Comparison of ENCODE assay signal across 1 cellular context in the genomic region with DNA sequence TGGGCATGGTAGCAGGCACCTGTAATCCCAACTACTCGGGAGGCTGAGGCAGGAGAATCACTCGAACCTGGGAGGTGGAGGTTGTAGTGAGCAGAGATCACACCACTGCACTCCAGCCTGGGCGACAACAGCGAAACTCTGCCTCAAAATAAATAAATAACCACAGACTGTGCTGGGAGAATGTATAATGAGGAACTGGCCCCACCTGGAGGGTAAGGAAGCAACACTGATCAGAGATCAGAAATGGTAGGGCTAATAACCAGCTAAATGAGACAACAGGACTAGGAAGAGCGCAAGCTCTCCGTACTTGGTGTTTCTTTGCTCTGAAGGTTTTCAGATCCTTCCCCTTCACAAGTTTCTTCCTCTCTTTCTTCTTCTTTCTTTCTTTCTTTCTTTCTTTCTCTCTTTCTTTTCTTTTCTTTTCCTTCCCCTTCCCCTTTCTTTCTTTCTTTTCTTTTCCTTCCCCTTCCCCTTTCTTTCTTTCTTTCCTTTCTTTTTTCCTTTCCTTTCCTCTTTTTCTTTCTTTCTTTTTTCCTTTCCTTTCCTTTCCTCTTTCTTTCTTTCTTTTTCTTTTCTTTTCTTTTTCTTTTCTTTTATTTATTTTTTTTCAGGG.
TF ChIP-seq lines count a peak whose summit lies in the region.

No MANE protein-coding gene starts in this region.

TF ChIP-seq in HepG2, 621 proteins besides CTCF, POLR2A, EP300 and RAD21:
- TF ChIP-seq NONO (IDR thresholded peaks at IDR 0.05) (0 out of 2 replicates have a peak, but pooled peaks have one; percentile 80), NONO (CRISPR knock-in tag; conservative IDR thresholded peaks at IDR 0.05) (no peak), TOE1 (CRISPR knock-in tag; IDR thresholded peaks at IDR 0.05) (no peak), FOXM1 (CRISPR knock-in tag; IDR thresholded peaks at IDR 0.05) (no peak), KDM5A (IDR thresholded peaks at IDR 0.05; ENCODE audit: borderline replicate concordance, low read length) (no peak), STAG1 (CRISPR knock-in tag; IDR thresholded peaks at IDR 0.05) (0 out of 2 replicates have a peak, but pooled peaks have one; percentile 4), PLRG1 (conservative IDR thresholded peaks at IDR 0.05) (0 out of 2 replicates have a peak, but pooled peaks have one; percentile 72), FOXK2 (IDR thresholded peaks at IDR 0.05) (0 out of 2 replicates have a peak, but pooled peaks have one; percentile 10), ZNF570 (CRISPR knock-in tag; IDR thresholded peaks at IDR 0.05; ENCODE audit: borderline replicate concordance) (no peak), NPAS2 (CRISPR knock-in tag; IDR thresholded peaks at IDR 0.05; ENCODE audit: borderline replicate concordance) (no peak)
- TF ChIP-seq, protein P1, sequence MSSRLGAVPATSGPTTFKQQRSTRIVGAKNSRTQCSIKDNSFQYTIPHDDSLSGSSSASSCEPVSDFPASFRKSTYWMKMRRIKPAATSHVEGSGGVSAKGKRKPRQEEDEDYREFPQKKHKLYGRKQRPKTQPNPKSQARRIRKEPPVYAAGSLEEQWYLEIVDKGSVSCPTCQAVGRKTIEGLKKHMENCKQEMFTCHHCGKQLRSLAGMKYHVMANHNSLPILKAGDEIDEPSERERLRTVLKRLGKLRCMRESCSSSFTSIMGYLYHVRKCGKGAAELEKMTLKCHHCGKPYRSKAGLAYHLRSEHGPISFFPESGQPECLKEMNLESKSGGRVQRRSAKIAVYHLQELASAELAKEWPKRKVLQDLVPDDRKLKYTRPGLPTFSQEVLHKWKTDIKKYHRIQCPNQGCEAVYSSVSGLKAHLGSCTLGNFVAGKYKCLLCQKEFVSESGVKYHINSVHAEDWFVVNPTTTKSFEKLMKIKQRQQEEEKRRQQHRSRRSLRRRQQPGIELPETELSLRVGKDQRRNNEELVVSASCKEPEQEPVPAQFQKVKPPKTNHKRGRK (CRISPR knock-in tag; IDR thresholded peaks at IDR 0.05) = peak; percentile 77; the same call in 1 of the 2 replicates
- TF ChIP-seq, protein P2, sequence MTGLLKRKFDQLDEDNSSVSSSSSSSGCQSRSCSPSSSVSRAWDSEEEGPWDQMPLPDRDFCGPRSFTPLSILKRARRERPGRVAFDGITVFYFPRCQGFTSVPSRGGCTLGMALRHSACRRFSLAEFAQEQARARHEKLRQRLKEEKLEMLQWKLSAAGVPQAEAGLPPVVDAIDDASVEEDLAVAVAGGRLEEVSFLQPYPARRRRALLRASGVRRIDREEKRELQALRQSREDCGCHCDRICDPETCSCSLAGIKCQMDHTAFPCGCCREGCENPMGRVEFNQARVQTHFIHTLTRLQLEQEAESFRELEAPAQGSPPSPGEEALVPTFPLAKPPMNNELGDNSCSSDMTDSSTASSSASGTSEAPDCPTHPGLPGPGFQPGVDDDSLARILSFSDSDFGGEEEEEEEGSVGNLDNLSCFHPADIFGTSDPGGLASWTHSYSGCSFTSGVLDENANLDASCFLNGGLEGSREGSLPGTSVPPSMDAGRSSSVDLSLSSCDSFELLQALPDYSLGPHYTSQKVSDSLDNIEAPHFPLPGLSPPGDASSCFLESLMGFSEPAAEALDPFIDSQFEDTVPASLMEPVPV (CRISPR knock-in tag; IDR thresholded peaks at IDR 0.05) = no peak
- TF ChIP-seq, protein P3, sequence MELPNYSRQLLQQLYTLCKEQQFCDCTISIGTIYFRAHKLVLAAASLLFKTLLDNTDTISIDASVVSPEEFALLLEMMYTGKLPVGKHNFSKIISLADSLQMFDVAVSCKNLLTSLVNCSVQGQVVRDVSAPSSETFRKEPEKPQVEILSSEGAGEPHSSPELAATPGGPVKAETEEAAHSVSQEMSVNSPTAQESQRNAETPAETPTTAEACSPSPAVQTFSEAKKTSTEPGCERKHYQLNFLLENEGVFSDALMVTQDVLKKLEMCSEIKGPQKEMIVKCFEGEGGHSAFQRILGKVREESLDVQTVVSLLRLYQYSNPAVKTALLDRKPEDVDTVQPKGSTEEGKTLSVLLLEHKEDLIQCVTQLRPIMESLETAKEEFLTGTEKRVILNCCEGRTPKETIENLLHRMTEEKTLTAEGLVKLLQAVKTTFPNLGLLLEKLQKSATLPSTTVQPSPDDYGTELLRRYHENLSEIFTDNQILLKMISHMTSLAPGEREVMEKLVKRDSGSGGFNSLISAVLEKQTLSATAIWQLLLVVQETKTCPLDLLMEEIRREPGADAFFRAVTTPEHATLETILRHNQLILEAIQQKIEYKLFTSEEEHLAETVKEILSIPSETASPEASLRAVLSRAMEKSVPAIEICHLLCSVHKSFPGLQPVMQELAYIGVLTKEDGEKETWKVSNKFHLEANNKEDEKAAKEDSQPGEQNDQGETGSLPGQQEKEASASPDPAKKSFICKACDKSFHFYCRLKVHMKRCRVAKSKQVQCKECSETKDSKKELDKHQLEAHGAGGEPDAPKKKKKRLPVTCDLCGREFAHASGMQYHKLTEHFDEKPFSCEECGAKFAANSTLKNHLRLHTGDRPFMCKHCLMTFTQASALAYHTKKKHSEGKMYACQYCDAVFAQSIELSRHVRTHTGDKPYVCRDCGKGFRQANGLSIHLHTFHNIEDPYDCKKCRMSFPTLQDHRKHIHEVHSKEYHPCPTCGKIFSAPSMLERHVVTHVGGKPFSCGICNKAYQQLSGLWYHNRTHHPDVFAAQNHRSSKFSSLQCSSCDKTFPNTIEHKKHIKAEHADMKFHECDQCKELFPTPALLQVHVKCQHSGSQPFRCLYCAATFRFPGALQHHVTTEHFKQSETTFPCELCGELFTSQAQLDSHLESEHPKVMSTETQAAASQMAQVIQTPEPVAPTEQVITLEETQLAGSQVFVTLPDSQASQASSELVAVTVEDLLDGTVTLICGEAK (IDR thresholded peaks at IDR 0.05) = 0 out of 2 replicates have a peak, but pooled peaks have one; percentile 19
- TF ChIP-seq, protein P3 (CRISPR knock-in tag; IDR thresholded peaks at IDR 0.05) = no peak
- TF ChIP-seq, protein P4, sequence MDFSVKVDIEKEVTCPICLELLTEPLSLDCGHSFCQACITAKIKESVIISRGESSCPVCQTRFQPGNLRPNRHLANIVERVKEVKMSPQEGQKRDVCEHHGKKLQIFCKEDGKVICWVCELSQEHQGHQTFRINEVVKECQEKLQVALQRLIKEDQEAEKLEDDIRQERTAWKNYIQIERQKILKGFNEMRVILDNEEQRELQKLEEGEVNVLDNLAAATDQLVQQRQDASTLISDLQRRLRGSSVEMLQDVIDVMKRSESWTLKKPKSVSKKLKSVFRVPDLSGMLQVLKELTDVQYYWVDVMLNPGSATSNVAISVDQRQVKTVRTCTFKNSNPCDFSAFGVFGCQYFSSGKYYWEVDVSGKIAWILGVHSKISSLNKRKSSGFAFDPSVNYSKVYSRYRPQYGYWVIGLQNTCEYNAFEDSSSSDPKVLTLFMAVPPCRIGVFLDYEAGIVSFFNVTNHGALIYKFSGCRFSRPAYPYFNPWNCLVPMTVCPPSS (IDR thresholded peaks at IDR 0.05) = peak; percentile 76; the same call in 1 of the 2 replicates
